ENCODE assay signal across 1 cellular context in the genomic region with DNA sequence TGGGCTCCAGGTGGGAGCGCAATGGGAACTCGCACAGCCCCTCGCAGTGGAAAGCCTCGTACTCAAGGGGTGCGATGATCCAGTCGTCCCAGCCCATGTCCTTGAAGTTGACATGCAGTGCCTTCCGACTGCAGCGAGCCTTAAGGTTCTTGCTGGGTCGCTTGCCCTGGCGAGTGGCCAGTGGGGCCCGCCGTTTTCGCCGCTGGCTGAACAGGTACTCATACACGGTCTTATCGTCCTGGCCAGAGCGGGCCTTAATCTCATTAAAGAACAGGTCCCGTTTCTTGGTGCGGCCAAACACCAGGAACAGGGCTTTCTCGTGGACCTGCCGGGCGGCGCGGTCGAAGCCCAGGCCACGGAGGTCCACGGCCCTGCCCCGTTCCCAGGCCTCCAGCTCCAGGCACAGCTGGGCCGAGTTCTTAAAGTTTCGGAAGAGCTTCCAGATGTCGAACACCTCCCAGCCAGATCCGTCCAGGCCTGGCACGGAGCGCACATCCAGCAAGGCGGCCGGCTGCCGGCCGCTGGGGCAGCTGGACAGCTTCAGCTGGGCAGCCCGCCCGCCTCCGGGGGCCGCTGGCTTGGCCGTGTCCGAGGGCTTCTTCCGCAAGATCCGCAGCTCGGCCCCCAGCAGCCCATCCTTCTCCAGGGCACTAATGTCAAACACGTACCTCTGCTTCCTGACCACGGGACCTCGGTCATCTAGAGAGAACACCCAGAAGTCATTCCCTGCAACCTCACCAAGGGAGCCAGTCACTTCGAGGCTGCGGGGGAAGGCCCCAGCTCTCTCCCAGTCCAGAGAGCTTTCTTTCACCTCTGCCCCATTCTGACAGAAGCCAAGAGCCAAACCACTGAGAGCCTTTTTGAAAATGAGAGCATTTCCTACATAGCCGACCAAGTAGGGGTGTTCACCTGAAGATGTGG.
TF ChIP-seq lines count a peak whose summit lies in the region.

No MANE protein-coding gene starts in this region.

TF ChIP-seq in HepG2, 621 proteins besides CTCF, POLR2A, EP300 and RAD21 (continues in another document):
- TF ChIP-seq MXD4 (CRISPR knock-in tag; IDR thresholded peaks at IDR 0.05) (no peak), SMAD9 (CRISPR knock-in tag; IDR thresholded peaks at IDR 0.05) (no peak), ZBTB38 (CRISPR knock-in tag; IDR thresholded peaks at IDR 0.05) (peak; percentile 42; the same call in 1 of the 2 replicates), ZNF20 (CRISPR knock-in tag; IDR thresholded peaks at IDR 0.05) (no peak), ZNF441 (CRISPR knock-in tag; IDR thresholded peaks at IDR 0.05; ENCODE audit: borderline replicate concordance) (no peak), ZNF883 (CRISPR knock-in tag; IDR thresholded peaks at IDR 0.05; ENCODE audit: not compliant biosample characterization) (peak; percentile 7), DNMT3B (CRISPR knock-in tag; conservative IDR thresholded peaks at IDR 0.05) (no peak), ZNF230 (CRISPR knock-in tag; IDR thresholded peaks at IDR 0.05) (no peak), SRF (IDR thresholded peaks at IDR 0.05; ENCODE audit: low read depth, low read length) (no peak), MIER2 (CRISPR knock-in tag; IDR thresholded peaks at IDR 0.05) (no peak), JARID2 (CRISPR knock-in tag; IDR thresholded peaks at IDR 0.05; ENCODE audit: insufficient replicate concordance) (no peak), AGO1 (IDR thresholded peaks at IDR 0.05; ENCODE audit: low read depth, low read length, poor library complexity, severe bottlenecking) (peak; percentile 32), ZNF333 (CRISPR knock-in tag; IDR thresholded peaks at IDR 0.05; ENCODE audit: borderline replicate concordance) (0 out of 2 replicates have a peak, but pooled peaks have one; percentile 31), IKZF4 (CRISPR knock-in tag; IDR thresholded peaks at IDR 0.05; ENCODE audit: borderline replicate concordance, low read depth, not compliant biosample characterization) (no peak), RFX3 (CRISPR knock-in tag; IDR thresholded peaks at IDR 0.05) (no peak), ZNF501 (CRISPR knock-in tag; IDR thresholded peaks at IDR 0.05) (0 out of 2 replicates have a peak, but pooled peaks have one; percentile 56), SIX1 (CRISPR knock-in tag; IDR thresholded peaks at IDR 0.05; ENCODE audit: borderline replicate concordance) (no peak), ZNF790 (CRISPR knock-in tag; IDR thresholded peaks at IDR 0.05; ENCODE audit: borderline replicate concordance) (no peak), KDM2A (CRISPR knock-in tag; IDR thresholded peaks at IDR 0.05; ENCODE audit: borderline replicate concordance, low read depth) (no peak), CHCHD3 (CRISPR knock-in tag; IDR thresholded peaks at IDR 0.05) (no peak), MTA1 (CRISPR knock-in tag; IDR thresholded peaks at IDR 0.05; ENCODE audit: borderline replicate concordance) (no peak), ZNF124 (CRISPR knock-in tag; IDR thresholded peaks at IDR 0.05) (no peak), FOSL1 (CRISPR knock-in tag; IDR thresholded peaks at IDR 0.05; ENCODE audit: borderline replicate concordance) (no peak), ZNF644 (CRISPR knock-in tag; IDR thresholded peaks at IDR 0.05; ENCODE audit: low read depth) (no peak), GATAD2A (CRISPR knock-in tag; IDR thresholded peaks at IDR 0.05) (no peak), KDM5B (CRISPR knock-in tag; IDR thresholded peaks at IDR 0.05; ENCODE audit: borderline replicate concordance) (no peak), TRIM24 (CRISPR knock-in tag; IDR thresholded peaks at IDR 0.05) (no peak), TOPORS (CRISPR knock-in tag; IDR thresholded peaks at IDR 0.05) (no peak), HNRNPLL (IDR thresholded peaks at IDR 0.05; ENCODE audit: low read depth, low read length, poor library complexity, severe bottlenecking) (peak; percentile 73), KLF9 (CRISPR knock-in tag; IDR thresholded peaks at IDR 0.05; ENCODE audit: low read depth) (no peak), BRD4 (CRISPR knock-in tag; IDR thresholded peaks at IDR 0.05) (no peak), ZFP36L2 (CRISPR knock-in tag; IDR thresholded peaks at IDR 0.05) (no peak), STAT5B (CRISPR knock-in tag; IDR thresholded peaks at IDR 0.05) (no peak)
- TF ChIP-seq, protein P1, sequence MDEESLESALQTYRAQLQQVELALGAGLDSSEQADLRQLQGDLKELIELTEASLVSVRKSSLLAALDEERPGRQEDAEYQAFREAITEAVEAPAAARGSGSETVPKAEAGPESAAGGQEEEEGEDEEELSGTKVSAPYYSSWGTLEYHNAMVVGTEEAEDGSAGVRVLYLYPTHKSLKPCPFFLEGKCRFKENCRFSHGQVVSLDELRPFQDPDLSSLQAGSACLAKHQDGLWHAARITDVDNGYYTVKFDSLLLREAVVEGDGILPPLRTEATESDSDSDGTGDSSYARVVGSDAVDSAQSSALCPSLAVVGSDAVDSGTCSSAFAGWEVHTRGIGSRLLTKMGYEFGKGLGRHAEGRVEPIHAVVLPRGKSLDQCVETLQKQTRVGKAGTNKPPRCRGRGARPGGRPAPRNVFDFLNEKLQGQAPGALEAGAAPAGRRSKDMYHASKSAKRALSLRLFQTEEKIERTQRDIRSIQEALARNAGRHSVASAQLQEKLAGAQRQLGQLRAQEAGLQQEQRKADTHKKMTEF (CRISPR knock-in tag; IDR thresholded peaks at IDR 0.05): no peak
- TF ChIP-seq, protein P2, sequence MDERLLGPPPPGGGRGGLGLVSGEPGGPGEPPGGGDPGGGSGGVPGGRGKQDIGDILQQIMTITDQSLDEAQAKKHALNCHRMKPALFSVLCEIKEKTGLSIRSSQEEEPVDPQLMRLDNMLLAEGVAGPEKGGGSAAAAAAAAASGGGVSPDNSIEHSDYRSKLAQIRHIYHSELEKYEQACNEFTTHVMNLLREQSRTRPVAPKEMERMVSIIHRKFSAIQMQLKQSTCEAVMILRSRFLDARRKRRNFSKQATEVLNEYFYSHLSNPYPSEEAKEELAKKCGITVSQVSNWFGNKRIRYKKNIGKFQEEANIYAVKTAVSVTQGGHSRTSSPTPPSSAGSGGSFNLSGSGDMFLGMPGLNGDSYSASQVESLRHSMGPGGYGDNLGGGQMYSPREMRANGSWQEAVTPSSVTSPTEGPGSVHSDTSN (CRISPR knock-in tag; IDR thresholded peaks at IDR 0.05): no peak
- TF ChIP-seq, protein P3, sequence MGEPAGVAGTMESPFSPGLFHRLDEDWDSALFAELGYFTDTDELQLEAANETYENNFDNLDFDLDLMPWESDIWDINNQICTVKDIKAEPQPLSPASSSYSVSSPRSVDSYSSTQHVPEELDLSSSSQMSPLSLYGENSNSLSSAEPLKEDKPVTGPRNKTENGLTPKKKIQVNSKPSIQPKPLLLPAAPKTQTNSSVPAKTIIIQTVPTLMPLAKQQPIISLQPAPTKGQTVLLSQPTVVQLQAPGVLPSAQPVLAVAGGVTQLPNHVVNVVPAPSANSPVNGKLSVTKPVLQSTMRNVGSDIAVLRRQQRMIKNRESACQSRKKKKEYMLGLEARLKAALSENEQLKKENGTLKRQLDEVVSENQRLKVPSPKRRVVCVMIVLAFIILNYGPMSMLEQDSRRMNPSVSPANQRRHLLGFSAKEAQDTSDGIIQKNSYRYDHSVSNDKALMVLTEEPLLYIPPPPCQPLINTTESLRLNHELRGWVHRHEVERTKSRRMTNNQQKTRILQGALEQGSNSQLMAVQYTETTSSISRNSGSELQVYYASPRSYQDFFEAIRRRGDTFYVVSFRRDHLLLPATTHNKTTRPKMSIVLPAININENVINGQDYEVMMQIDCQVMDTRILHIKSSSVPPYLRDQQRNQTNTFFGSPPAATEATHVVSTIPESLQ (CRISPR knock-in tag; conservative IDR thresholded peaks at IDR 0.05): no peak
- TF ChIP-seq, protein P4, sequence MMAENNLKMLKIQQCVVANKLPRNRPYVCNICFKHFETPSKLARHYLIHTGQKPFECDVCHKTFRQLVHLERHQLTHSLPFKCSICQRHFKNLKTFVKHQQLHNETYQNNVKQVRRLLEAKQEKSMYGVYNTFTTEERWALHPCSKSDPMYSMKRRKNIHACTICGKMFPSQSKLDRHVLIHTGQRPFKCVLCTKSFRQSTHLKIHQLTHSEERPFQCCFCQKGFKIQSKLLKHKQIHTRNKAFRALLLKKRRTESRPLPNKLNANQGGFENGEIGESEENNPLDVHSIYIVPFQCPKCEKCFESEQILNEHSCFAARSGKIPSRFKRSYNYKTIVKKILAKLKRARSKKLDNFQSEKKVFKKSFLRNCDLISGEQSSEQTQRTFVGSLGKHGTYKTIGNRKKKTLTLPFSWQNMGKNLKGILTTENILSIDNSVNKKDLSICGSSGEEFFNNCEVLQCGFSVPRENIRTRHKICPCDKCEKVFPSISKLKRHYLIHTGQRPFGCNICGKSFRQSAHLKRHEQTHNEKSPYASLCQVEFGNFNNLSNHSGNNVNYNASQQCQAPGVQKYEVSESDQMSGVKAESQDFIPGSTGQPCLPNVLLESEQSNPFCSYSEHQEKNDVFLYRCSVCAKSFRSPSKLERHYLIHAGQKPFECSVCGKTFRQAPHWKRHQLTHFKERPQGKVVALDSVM (CRISPR knock-in tag; IDR thresholded peaks at IDR 0.05): no peak
- TF ChIP-seq, protein P5, sequence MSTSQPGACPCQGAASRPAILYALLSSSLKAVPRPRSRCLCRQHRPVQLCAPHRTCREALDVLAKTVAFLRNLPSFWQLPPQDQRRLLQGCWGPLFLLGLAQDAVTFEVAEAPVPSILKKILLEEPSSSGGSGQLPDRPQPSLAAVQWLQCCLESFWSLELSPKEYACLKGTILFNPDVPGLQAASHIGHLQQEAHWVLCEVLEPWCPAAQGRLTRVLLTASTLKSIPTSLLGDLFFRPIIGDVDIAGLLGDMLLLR (CRISPR knock-in tag; IDR thresholded peaks at IDR 0.05): 0 out of 2 replicates have a peak, but pooled peaks have one; percentile 48
- TF ChIP-seq, protein P6, sequence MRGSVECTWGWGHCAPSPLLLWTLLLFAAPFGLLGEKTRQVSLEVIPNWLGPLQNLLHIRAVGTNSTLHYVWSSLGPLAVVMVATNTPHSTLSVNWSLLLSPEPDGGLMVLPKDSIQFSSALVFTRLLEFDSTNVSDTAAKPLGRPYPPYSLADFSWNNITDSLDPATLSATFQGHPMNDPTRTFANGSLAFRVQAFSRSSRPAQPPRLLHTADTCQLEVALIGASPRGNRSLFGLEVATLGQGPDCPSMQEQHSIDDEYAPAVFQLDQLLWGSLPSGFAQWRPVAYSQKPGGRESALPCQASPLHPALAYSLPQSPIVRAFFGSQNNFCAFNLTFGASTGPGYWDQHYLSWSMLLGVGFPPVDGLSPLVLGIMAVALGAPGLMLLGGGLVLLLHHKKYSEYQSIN (CRISPR knock-in tag; IDR thresholded peaks at IDR 0.05; ENCODE audit: borderline replicate concordance): no peak
- TF ChIP-seq, protein P7, sequence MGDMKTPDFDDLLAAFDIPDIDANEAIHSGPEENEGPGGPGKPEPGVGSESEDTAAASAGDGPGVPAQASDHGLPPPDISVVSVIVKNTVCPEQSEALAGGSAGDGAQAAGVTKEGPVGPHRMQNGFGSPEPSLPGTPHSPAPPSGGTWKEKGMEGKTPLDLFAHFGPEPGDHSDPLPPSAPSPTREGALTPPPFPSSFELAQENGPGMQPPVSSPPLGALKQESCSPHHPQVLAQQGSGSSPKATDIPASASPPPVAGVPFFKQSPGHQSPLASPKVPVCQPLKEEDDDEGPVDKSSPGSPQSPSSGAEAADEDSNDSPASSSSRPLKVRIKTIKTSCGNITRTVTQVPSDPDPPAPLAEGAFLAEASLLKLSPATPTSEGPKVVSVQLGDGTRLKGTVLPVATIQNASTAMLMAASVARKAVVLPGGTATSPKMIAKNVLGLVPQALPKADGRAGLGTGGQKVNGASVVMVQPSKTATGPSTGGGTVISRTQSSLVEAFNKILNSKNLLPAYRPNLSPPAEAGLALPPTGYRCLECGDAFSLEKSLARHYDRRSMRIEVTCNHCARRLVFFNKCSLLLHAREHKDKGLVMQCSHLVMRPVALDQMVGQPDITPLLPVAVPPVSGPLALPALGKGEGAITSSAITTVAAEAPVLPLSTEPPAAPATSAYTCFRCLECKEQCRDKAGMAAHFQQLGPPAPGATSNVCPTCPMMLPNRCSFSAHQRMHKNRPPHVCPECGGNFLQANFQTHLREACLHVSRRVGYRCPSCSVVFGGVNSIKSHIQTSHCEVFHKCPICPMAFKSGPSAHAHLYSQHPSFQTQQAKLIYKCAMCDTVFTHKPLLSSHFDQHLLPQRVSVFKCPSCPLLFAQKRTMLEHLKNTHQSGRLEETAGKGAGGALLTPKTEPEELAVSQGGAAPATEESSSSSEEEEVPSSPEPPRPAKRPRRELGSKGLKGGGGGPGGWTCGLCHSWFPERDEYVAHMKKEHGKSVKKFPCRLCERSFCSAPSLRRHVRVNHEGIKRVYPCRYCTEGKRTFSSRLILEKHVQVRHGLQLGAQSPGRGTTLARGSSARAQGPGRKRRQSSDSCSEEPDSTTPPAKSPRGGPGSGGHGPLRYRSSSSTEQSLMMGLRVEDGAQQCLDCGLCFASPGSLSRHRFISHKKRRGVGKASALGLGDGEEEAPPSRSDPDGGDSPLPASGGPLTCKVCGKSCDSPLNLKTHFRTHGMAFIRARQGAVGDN (CRISPR knock-in tag; IDR thresholded peaks at IDR 0.05): peak; percentile 15; the same call in 1 of the 2 replicates
- TF ChIP-seq, protein P8, sequence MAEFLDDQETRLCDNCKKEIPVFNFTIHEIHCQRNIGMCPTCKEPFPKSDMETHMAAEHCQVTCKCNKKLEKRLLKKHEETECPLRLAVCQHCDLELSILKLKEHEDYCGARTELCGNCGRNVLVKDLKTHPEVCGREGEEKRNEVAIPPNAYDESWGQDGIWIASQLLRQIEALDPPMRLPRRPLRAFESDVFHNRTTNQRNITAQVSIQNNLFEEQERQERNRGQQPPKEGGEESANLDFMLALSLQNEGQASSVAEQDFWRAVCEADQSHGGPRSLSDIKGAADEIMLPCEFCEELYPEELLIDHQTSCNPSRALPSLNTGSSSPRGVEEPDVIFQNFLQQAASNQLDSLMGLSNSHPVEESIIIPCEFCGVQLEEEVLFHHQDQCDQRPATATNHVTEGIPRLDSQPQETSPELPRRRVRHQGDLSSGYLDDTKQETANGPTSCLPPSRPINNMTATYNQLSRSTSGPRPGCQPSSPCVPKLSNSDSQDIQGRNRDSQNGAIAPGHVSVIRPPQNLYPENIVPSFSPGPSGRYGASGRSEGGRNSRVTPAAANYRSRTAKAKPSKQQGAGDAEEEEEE (CRISPR knock-in tag; IDR thresholded peaks at IDR 0.05; ENCODE audit: borderline replicate concordance): no peak
